In the genomic region with DNA sequence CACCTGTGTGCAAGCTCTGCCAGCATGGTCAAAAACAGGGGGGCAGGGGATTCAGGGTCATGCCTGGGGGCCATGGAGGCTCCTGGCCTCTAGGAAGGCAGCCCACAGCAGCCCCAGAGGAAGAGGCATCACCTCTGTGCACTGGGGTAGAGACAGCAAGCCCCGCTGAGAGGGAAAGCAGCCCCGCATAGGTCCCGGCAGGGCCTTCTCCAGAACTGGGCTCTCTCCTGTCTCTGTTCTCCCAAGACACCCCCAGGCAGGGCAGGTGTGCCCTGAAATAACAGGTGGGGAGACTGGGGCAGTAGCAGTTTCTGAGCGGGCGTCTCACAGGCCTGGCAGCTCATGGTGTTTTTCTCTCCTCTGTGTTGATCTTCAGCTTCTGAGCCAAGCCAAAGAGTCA, we compare ENCODE assay signal across 14 cellular contexts.
DNase-seq lines count a peak whose midpoint lies in the region; ATAC-seq and TF ChIP-seq lines count a peak whose summit lies in the region.
"Had no signal": no experiment of that assay in that cellular context is flagged by ENCODE, and none has a peak within 500 bp of the region (broad histone marks: within the 10 kb centered on the region; RNA-seq: fewer than 3 reads in every experiment).

No MANE protein-coding gene starts in this region.

- H3K36me3 Mint-ChIP-seq in activated naive CD8-positive, alpha-beta T cell treated with anti-CD3 and anti-CD28 coated beads for 36 hours: no peaks in the 10 kb centered on the region
- H3K36me3 Mint-ChIP-seq in activated naive CD8-positive, alpha-beta T cell treated with anti-CD3 and anti-CD28 coated beads, Interleukin-2, amount 50 U/mL, for 24 hours (ENCODE audit: low read depth): no peaks in the 10 kb centered on the region
- no peaks in the 10 kb centered on the region for H3K36me3 Mint-ChIP-seq in WTC11
- H3K36me3 Mint-ChIP-seq: CD4-positive, CD25-positive, alpha-beta regulatory T cell had no signal

- H3K27ac ChIP-seq in angular gyrus (ENCODE audit: low read depth, low read length): peak overlapping the region; percentile 1
- H3K27ac ChIP-seq in spleen: no peak overlapping the region
- H3K27ac ChIP-seq in brain microvascular endothelial cell: no peak overlapping the region
- H3K27ac ChIP-seq: BLaER1 treated with 17β-estradiol and CSF1 and Interleukin-3, amounts not matched to agents 10 nM and 100 nM; HL-60 had no signal

- H3K4me3 ChIP-seq in spleen (no peak overlapping the region), brain microvascular endothelial cell (ENCODE audit: low read depth, low read length) (no peak overlapping the region)
- H3K4me3 ChIP-seq: BLaER1 treated with 17β-estradiol and CSF1 and Interleukin-3, amounts not matched to agents 10 nM and 100 nM had no signal

- no peak overlapping the region for H3K4me3 Mint-ChIP-seq in activated naive CD8-positive, alpha-beta T cell treated with anti-CD3 and anti-CD28 coated beads for 36 hours
- no peak overlapping the region for H3K4me3 Mint-ChIP-seq in activated naive CD8-positive, alpha-beta T cell treated with anti-CD3 and anti-CD28 coated beads, Interleukin-2, amount 50 U/mL, for 24 hours
- H3K4me3 Mint-ChIP-seq in WTC11: no peak overlapping the region; the same call in 1 of the 2 replicates
- H3K4me3 Mint-ChIP-seq: CD4-positive, CD25-positive, alpha-beta regulatory T cell had no signal

- 89 to 93% (median 92%) methylated on average over 5 of the region's 5 CpGs for WGBS in spleen, 5 donors

- TF ChIP-seq CTCF in WTC11 (IDR thresholded peaks at IDR 0.05): no peak
- no peak for TF ChIP-seq CTCF in spleen (IDR thresholded peaks at IDR 0.05 in 8 of 11, conservative IDR thresholded peaks at IDR 0.05 in 3 of 11)
- TF ChIP-seq CTCF in brain microvascular endothelial cell (IDR thresholded peaks at IDR 0.05; ENCODE audit: low read depth, low read length, missing control alignments): no peak

- CTCF ChIA-PET in WTC11 (lab: Charles Lee): interaction anchor here (1.3 to 2.2 kb wide), 3 partner anchors 12 to 74 kb away, joined by 3 to 10 read pairs (median 7); no protein-coding TSS in a partner anchor

- in situ Hi-C loops in KBM-7 (cut with MboI; ENCODE audit: low pct_unique_long_range_greater_than_20kb, low sequenced_read_pairs) (no loop called here), brain microvascular endothelial cell (cut with HindIII; ENCODE audit: low pct_ligation_motif_present, low sequenced_read_pairs) (no loop called here)

- no peaks in the 10 kb centered on the region for H3K4me1 ChIP-seq in spleen

- H3K27me3 ChIP-seq in spleen (replicated peaks in 1 of 7) (peaks cover 0 to 4% (median 0%) of the 10 kb centered on the region in 7 donors), brain microvascular endothelial cell (replicated peaks) (no peaks in the 10 kb centered on the region)
- H3K27me3 ChIP-seq: BLaER1 treated with 17β-estradiol and CSF1 and Interleukin-3, amounts not matched to agents 10 nM and 100 nM had no signal

- H3K27me3 Mint-ChIP-seq in activated naive CD8-positive, alpha-beta T cell treated with anti-CD3 and anti-CD28 coated beads for 36 hours: no peaks in the 10 kb centered on the region
- H3K27me3 Mint-ChIP-seq in activated naive CD8-positive, alpha-beta T cell treated with anti-CD3 and anti-CD28 coated beads, Interleukin-2, amount 50 U/mL, for 24 hours: no peaks in the 10 kb centered on the region
- peaks cover 69% of the 10 kb centered on the region for H3K27me3 Mint-ChIP-seq in WTC11 (ENCODE audit: low read depth)
- H3K27me3 Mint-ChIP-seq: CD4-positive, CD25-positive, alpha-beta regulatory T cell had no signal

- intact Hi-C loops in spleen (cut with DNase I; ENCODE audit: low total_unique reads): no loop called here

- H3K9me3 ChIP-seq in spleen: no peaks in the 10 kb centered on the region
- H3K9me3 ChIP-seq: BLaER1 treated with 17β-estradiol and CSF1 and Interleukin-3, amounts not matched to agents 10 nM and 100 nM had no signal

- H3K9me3 Mint-ChIP-seq in activated naive CD8-positive, alpha-beta T cell treated with anti-CD3 and anti-CD28 coated beads for 36 hours: no peaks in the 10 kb centered on the region
- H3K9me3 Mint-ChIP-seq in activated naive CD8-positive, alpha-beta T cell treated with anti-CD3 and anti-CD28 coated beads, Interleukin-2, amount 50 U/mL, for 24 hours: no peaks in the 10 kb centered on the region
- no peaks in the 10 kb centered on the region for H3K9me3 Mint-ChIP-seq in WTC11

- no peak for TF ChIP-seq POLR2A in spleen (IDR thresholded peaks at IDR 0.05)

- POLR2A ChIA-PET in WTC11 (lab: Charles Lee): no interaction called here

- H3K36me3 ChIP-seq in spleen (no peaks in the 10 kb centered on the region), brain microvascular endothelial cell (replicated peaks) (no peaks in the 10 kb centered on the region)
- H3K36me3 ChIP-seq: BLaER1 treated with 17β-estradiol and CSF1 and Interleukin-3, amounts not matched to agents 10 nM and 100 nM had no signal

- ATAC-seq in activated naive CD8-positive, alpha-beta T cell treated with anti-CD3 and anti-CD28 coated beads, Interleukin-2, amount 50 U/mL, for 24 hours: no peak
- 0 out of 2 replicates have a peak, but pooled peaks have one; percentile 4 for ATAC-seq in WTC11
- ATAC-seq: HCT116 had no signal

- H3K27ac Mint-ChIP-seq in activated naive CD8-positive, alpha-beta T cell treated with anti-CD3 and anti-CD28 coated beads for 36 hours: peak overlapping the region; percentile 67
- no peak overlapping the region for H3K27ac Mint-ChIP-seq in activated naive CD8-positive, alpha-beta T cell treated with anti-CD3 and anti-CD28 coated beads, Interleukin-2, amount 50 U/mL, for 24 hours
- H3K27ac Mint-ChIP-seq in WTC11: peak overlapping the region; percentile 79; the same call in 1 of the 2 replicates
- H3K27ac Mint-ChIP-seq: CD4-positive, CD25-positive, alpha-beta regulatory T cell had no signal

- peaks cover 22% of the 10 kb centered on the region for H3K4me1 Mint-ChIP-seq in activated naive CD8-positive, alpha-beta T cell treated with anti-CD3 and anti-CD28 coated beads for 36 hours
- H3K4me1 Mint-ChIP-seq in activated naive CD8-positive, alpha-beta T cell treated with anti-CD3 and anti-CD28 coated beads, Interleukin-2, amount 50 U/mL, for 24 hours: peaks cover 17% of the 10 kb centered on the region
- H3K4me1 Mint-ChIP-seq in WTC11: peaks cover 72% of the 10 kb centered on the region
- H3K4me1 Mint-ChIP-seq: CD4-positive, CD25-positive, alpha-beta regulatory T cell had no signal

- DNase-seq in activated naive CD8-positive, alpha-beta T cell treated with anti-CD3 and anti-CD28 coated beads for 36 hours: no peak
- no peak for DNase-seq in activated naive CD8-positive, alpha-beta T cell treated with anti-CD3 and anti-CD28 coated beads, Interleukin-2, amount 50 U/mL, for 24 hours
- DNase-seq in WTC11 (ENCODE audit: low spot score) (no peak), spleen (peak; percentile 70), KBM-7 (no peak), brain microvascular endothelial cell (no peak)
- DNase-seq: ACHN; CD4-positive, CD25-positive, alpha-beta regulatory T cell; DMS53; GF-D8 had no signal

TF ChIP-seq in WTC11, 78 proteins besides CTCF, POLR2A, EP300 and RAD21 (continues in another document):
- TF ChIP-seq, protein P1, sequence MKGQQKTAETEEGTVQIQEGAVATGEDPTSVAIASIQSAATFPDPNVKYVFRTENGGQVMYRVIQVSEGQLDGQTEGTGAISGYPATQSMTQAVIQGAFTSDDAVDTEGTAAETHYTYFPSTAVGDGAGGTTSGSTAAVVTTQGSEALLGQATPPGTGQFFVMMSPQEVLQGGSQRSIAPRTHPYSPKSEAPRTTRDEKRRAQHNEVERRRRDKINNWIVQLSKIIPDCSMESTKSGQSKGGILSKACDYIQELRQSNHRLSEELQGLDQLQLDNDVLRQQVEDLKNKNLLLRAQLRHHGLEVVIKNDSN (CRISPR knock-in tag; IDR thresholded peaks at IDR 0.05): no peak
- no peak for TF ChIP-seq ZMAT4 (CRISPR knock-in tag; IDR thresholded peaks at IDR 0.05)
- TF ChIP-seq SMAD3 (CRISPR knock-in tag; IDR thresholded peaks at IDR 0.05; ENCODE audit: borderline replicate concordance): no peak
- TF ChIP-seq ZNF232 (CRISPR knock-in tag; IDR thresholded peaks at IDR 0.05): no peak
- TF ChIP-seq, protein P2, sequence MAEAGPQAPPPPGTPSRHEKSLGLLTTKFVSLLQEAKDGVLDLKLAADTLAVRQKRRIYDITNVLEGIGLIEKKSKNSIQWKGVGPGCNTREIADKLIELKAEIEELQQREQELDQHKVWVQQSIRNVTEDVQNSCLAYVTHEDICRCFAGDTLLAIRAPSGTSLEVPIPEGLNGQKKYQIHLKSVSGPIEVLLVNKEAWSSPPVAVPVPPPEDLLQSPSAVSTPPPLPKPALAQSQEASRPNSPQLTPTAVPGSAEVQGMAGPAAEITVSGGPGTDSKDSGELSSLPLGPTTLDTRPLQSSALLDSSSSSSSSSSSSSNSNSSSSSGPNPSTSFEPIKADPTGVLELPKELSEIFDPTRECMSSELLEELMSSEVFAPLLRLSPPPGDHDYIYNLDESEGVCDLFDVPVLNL (CRISPR knock-in tag; IDR thresholded peaks at IDR 0.05; ENCODE audit: borderline replicate concordance, low read depth): no peak
